ENCODE assay signal across 7 cellular contexts in the genomic region with DNA sequence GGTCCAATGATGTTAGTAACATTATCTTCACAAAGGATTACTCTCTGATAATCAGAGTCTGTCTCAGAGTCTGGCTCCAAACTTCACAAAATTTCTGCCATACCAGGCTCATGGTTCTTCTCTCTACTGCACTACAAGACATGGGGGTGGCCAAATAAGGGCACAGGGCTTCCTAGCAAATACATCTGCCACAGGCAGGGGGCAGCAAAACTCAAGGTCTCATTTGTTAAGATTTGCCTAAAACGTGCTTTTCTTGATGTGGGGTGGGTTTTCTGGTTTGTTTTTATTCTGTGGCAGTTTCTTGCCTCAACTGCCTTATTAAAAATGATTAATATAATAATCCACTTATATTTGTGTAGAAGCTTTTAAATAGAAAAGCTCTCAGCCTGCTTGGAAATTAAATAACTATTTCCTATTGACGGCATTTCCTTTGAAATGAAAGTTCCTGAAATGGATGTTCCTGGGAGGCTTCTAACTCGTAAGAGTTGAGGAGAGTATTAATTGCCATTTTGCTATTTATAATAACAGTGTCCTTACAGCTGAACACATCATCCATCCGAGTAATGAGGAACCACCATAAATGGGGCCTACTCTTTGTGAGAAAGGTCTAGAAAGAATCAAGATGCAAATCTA. TPM values are rescaled to one million over a fixed set of nuclear protein-coding genes. Genes with fewer than 3 reads are reported as not detected.
DNase-seq lines count a peak whose midpoint lies in the region; ATAC-seq and TF ChIP-seq lines count a peak whose summit lies in the region.

No MANE protein-coding gene starts in this region.

- ATAC-seq in HG03045 (IDR thresholded peaks at IDR 0.05; ENCODE audit: unreplicated experiment) = peak; percentile 68

- TF ChIP-seq CTCF in GM10266 (IDR thresholded peaks at IDR 0.05; ENCODE audit: control insufficient read depth, insufficient read depth, low read depth, missing control alignments) = peak; percentile 92

- DNase-seq in GM10266 (ENCODE audit: extremely low spot score) (peak; percentile 55), NCI-H345 (lab: John Stamatoyannopoulos, UW) (peak; percentile 42), mucosa of gallbladder (ENCODE audit: low spot score) (peak; percentile 26), stromal cell of bone marrow (ENCODE audit: low read depth) (peak; percentile 43)
- peak; percentile 75 for DNase-seq in activated CD4-positive, alpha-beta T cell treated with anti-CD3 and anti-CD28 coated beads for 48 hours
- peak; percentile 34 for DNase-seq in effector CD4-positive, alpha-beta T cell

RNA-seq across cellular contexts. Expression of a gene that starts 53.8 kb away (rescaled TPM):
- total RNA-seq in mucosa of gallbladder = 3.0 TPM

Comparison
In these comparisons a context has a peak if more than half of its experiments do, and no peak if none do; other contexts are left out.
1. Peak in every context shown above with its lines: DNase-seq and ATAC-seq.